ENCODE assay signal across 26 cellular contexts in genomic region chr11:47306484-47306844, GRCh38. TPM values are rescaled to one million over a fixed set of nuclear protein-coding genes. Genes with fewer than 3 reads are reported as not detected.
DNase-seq lines count a peak whose midpoint lies in the region; ATAC-seq and TF ChIP-seq lines count a peak whose summit lies in the region.
"Had no signal": no experiment of that assay in that cellular context is flagged by ENCODE, and none has a peak within 500 bp of the region (broad histone marks: within the 10 kb centered on the region; RNA-seq: fewer than 3 reads in every experiment).

No MANE protein-coding gene starts in this region.

- no peak overlapping the region for H3K4me3 Mint-ChIP-seq in CD4-positive, alpha-beta memory T cell
- H3K4me3 Mint-ChIP-seq: activated B cell treated with CpG ODN at 0.5 μM for 24 hours; activated naive CD8-positive, alpha-beta T cell treated with anti-CD3 and anti-CD28 coated beads, Interleukin-2, amount 50 U/mL, for 24 hours; CD4-positive, CD25-positive, alpha-beta regulatory T cell; stimulated activated memory B cell treated with anti-CD40 and anti-IgM and Interleukin-4, amounts not matched to agents 10 μg/mL and 1 μg/mL and 100 μg/mL, for 72 hours had no signal

- H3K27ac ChIP-seq in CD4-positive, alpha-beta memory T cell (ENCODE audit: low read depth, low read length) = no peak overlapping the region
- H3K27ac ChIP-seq in RWPE1 (peak overlapping the region; percentile 21; the same call in 1 of the 2 replicates), right atrium auricular region (peak overlapping the region; percentile 57 to 91), substantia nigra (ENCODE audit: low read depth, low read length, poor library complexity, severe bottlenecking) (peak overlapping the region; percentile 82)
- H3K27ac ChIP-seq: upper lobe of right lung had no signal

- peaks cover 0 to 14% (median 10%) of the 10 kb centered on the region in 8 donors for H3K9me3 Mint-ChIP-seq in CD4-positive, alpha-beta memory T cell

- POLR2A ChIA-PET in CD4-positive, alpha-beta memory T cell (lab: Charles Lee; ENCODE audit: partially characterized antibody) = no interaction called here
- POLR2A ChIA-PET in RWPE1 (lab: Yijun Ruan, JAX; ENCODE audit: low non-redundant PET) = no interaction called here

- H3K4me1 ChIP-seq in CD4-positive, alpha-beta memory T cell (ENCODE audit: insufficient read depth, low read length) = no peaks in the 10 kb centered on the region
- H3K4me1 ChIP-seq in right atrium auricular region = peaks cover 0 to 18% of the 10 kb centered on the region in 2 donors
- H3K4me1 ChIP-seq: upper lobe of right lung had no signal

- no peaks in the 10 kb centered on the region for H3K9me3 ChIP-seq in CD4-positive, alpha-beta memory T cell (ENCODE audit: control insufficient read depth in 1 of 2, low read length in 2 of 2)
- H3K9me3 ChIP-seq in right atrium auricular region = peaks cover 0 to 17% of the 10 kb centered on the region in 2 donors
- H3K9me3 ChIP-seq: upper lobe of right lung had no signal

- CTCF ChIA-PET in CD4-positive, alpha-beta memory T cell (lab: Charles Lee; ENCODE audit: partially characterized antibody) = interaction anchor here (0.8 to 1.0 kb wide), 2 partner anchors 67 to 148 kb away, joined by 3 to 5 read pairs; no protein-coding TSS in a partner anchor
- CTCF ChIA-PET in RWPE1 (lab: Yijun Ruan, JAX) = no interaction called here

- ATAC-seq in GM21423 (IDR thresholded peaks at IDR 0.05; ENCODE audit: unreplicated experiment) = no peak
- ATAC-seq: activated naive CD8-positive, alpha-beta T cell treated with anti-CD3 and anti-CD28 coated beads, Interleukin-2, amount 50 U/mL, for 24 hours; K562; SK-N-SH treated with all-trans-retinoic acid at 6 μM for 48 hours; stimulated activated memory B cell treated with anti-CD40 and anti-IgM and Interleukin-4, amounts not matched to agents 10 μg/mL and 1 μg/mL and 100 μg/mL, for 72 hours had no signal

- no peak for DNase-seq in CD4-positive, alpha-beta memory T cell
- DNase-seq in RWPE1 (ENCODE audit: low spot score) (no peak), right atrium auricular region (ENCODE audit: low spot score) (no peak), substantia nigra (lab: John Stamatoyannopoulos, UW) (peak in 1 of 49 donors; percentile 32), NCI-H1048 (lab: John Stamatoyannopoulos, UW) (no peak), AG08395 (ENCODE audit: low spot score) (no peak)
- DNase-seq: activated B cell treated with CpG ODN at 0.5 μM for 24 hours; activated CD4-positive, alpha-beta T cell treated with anti-CD3 and anti-CD28 coated beads, Interleukin-2, amount 50 U/mL, for 4 hours; activated CD8-positive, alpha-beta memory T cell treated with anti-CD3 and anti-CD28 coated beads, Interleukin-2, amount 50 U/mL, for 48 hours; activated effector memory CD4-positive, alpha-beta T cell treated with anti-CD3 and anti-CD28 coated beads, Interleukin-2, amount 50 U/mL, for 16 hours; activated naive CD8-positive, alpha-beta T cell treated with anti-CD3 and anti-CD28 coated beads, Interleukin-2, amount 50 U/mL, for 24 hours; CD4-positive, CD25-positive, alpha-beta regulatory T cell; DMS53; GDM1; HCEC 1CT; NCI-H1436 treated with DMSO at 0.1 percent for 48 hours; RPMI8226; stimulated activated CD4-positive, alpha-beta T cell treated with anti-CD3 and anti-CD28 coated beads, Interleukin-1b, Interleukin-23, amount 100 ng/mL, for 48 hours; T-helper 9 cell; upper lobe of right lung had no signal

- H3K27me3 Mint-ChIP-seq in CD4-positive, alpha-beta memory T cell = no peaks in the 10 kb centered on the region
- H3K27me3 Mint-ChIP-seq: activated B cell treated with CpG ODN at 0.5 μM for 24 hours; activated naive CD8-positive, alpha-beta T cell treated with anti-CD3 and anti-CD28 coated beads, Interleukin-2, amount 50 U/mL, for 24 hours; CD4-positive, CD25-positive, alpha-beta regulatory T cell; progenitor cell of endocrine pancreas; stimulated activated memory B cell treated with anti-CD40 and anti-IgM and Interleukin-4, amounts not matched to agents 10 μg/mL and 1 μg/mL and 100 μg/mL, for 72 hours had no signal

- no peak for TF ChIP-seq CTCF in RWPE1 (conservative IDR thresholded peaks at IDR 0.05; ENCODE audit: low read depth)
- TF ChIP-seq CTCF in right atrium auricular region (IDR thresholded peaks at IDR 0.05) = no peak

- peaks cover under 1 to 4% (median 2%) of the 10 kb centered on the region in 4 donors for H3K4me1 Mint-ChIP-seq in CD4-positive, alpha-beta memory T cell
- H3K4me1 Mint-ChIP-seq: activated B cell treated with CpG ODN at 0.5 μM for 24 hours; stimulated activated memory B cell treated with anti-CD40 and anti-IgM and Interleukin-4, amounts not matched to agents 10 μg/mL and 1 μg/mL and 100 μg/mL, for 72 hours had no signal

- no peaks in the 10 kb centered on the region for H3K27me3 ChIP-seq in CD4-positive, alpha-beta memory T cell (ENCODE audit: insufficient read depth, low read length)
- no peaks in the 10 kb centered on the region for H3K27me3 ChIP-seq in right atrium auricular region
- H3K27me3 ChIP-seq: upper lobe of right lung had no signal

- intact Hi-C loops in CD4-positive, alpha-beta memory T cell (cut with micrococcal nuclease) = no loop called here

- peaks cover 73% of the 10 kb centered on the region for H3K36me3 ChIP-seq in CD4-positive, alpha-beta memory T cell (ENCODE audit: insufficient read depth, low read length)
- peaks cover 83% of the 10 kb centered on the region for H3K36me3 ChIP-seq in right atrium auricular region

- H3K36me3 Mint-ChIP-seq in CD4-positive, alpha-beta memory T cell = peaks cover 58 to 84% of the 10 kb centered on the region in 2 donors

- no peak overlapping the region for H3K4me3 ChIP-seq in CD4-positive, alpha-beta memory T cell (ENCODE audit: low read length in 2 of 2)
- no peak overlapping the region for H3K4me3 ChIP-seq in right atrium auricular region
- H3K4me3 ChIP-seq: K562, upper lobe of right lung had no signal

- H3K27ac Mint-ChIP-seq in CD4-positive, alpha-beta memory T cell = peak overlapping the region in 4 of 7 donors; percentile 7 to 27 (median 14)
- H3K27ac Mint-ChIP-seq: activated B cell treated with CpG ODN at 0.5 μM for 24 hours; activated naive CD8-positive, alpha-beta T cell treated with anti-CD3 and anti-CD28 coated beads, Interleukin-2, amount 50 U/mL, for 24 hours; progenitor cell of endocrine pancreas; stimulated activated memory B cell treated with anti-CD40 and anti-IgM and Interleukin-4, amounts not matched to agents 10 μg/mL and 1 μg/mL and 100 μg/mL, for 72 hours had no signal

RNA-seq across cellular contexts. Expression of gene MADD, which starts 36.5 kb away (rescaled TPM):
- 100 to 1,000 TPM; 118 to 119 TPM for total RNA-seq in CD4-positive, alpha-beta memory T cell
- 10 to 100 TPM; 19.3 to 32.4 TPM for polyA plus RNA-seq in CD4-positive, alpha-beta memory T cell
- total RNA-seq in right atrium auricular region = 10 to 100 TPM; 28.2 to 49.8 TPM

RNA-seq across cellular contexts. Expression of gene MYBPC3, which starts 46.0 kb away (rescaled TPM):
- not detected for total RNA-seq in CD4-positive, alpha-beta memory T cell
- polyA plus RNA-seq in CD4-positive, alpha-beta memory T cell = not detected
- total RNA-seq in right atrium auricular region = 1,000 to 10,000 TPM in 1 of 2 donors, 100 to 1,000 TPM in 1; 797 to 1,210 TPM
- total RNA-seq: CD4-positive, CD25-positive, alpha-beta regulatory T cell; K562 had no signal
- polyA plus RNA-seq: CD4-positive, CD25-positive, alpha-beta regulatory T cell; neural cell had no signal

RNA-seq across cellular contexts. Expression of gene NR1H3, which starts 48.7 kb away (rescaled TPM):
- 10 to 100 TPM; 17.8 to 20.0 TPM for total RNA-seq in CD4-positive, alpha-beta memory T cell
- 1 to 10 TPM; 3.3 to 7.8 TPM for polyA plus RNA-seq in CD4-positive, alpha-beta memory T cell
- total RNA-seq in right atrium auricular region = 10 to 100 TPM; 15.9 to 23.2 TPM

RNA-seq across cellular contexts. Expression of gene ACP2, which starts 57.9 kb away (rescaled TPM):
- total RNA-seq in CD4-positive, alpha-beta memory T cell = 10 to 100 TPM; 23.6 to 23.7 TPM
- 10 to 100 TPM; 11.4 to 19.0 TPM for polyA plus RNA-seq in CD4-positive, alpha-beta memory T cell
- total RNA-seq in right atrium auricular region = 10 to 100 TPM; 45.2 to 59.4 TPM

Comparison
In these comparisons a context has a peak if more than half of its experiments do, and no peak if none do; other contexts are left out.
1. RNA of gene MYBPC3, which starts 46.0 kb away (total RNA-seq): 797 to 1,210 TPM in right atrium auricular region; not detected in CD4-positive, alpha-beta memory T cell; every median in the first group is over 100 times any median in the second.